In genomic region chr12:13079440-13079906, GRCh38 we compare ENCODE assay signal across 1 cellular context.
TF ChIP-seq lines count a peak whose summit lies in the region.

No MANE protein-coding gene starts in this region.

TF ChIP-seq in HepG2, 621 proteins besides CTCF, POLR2A, EP300 and RAD21 (continued from another document and continues in another):
- TF ChIP-seq ZNF318 (CRISPR knock-in tag; IDR thresholded peaks at IDR 0.05), result no peak
- no peak for TF ChIP-seq ZNF781 (CRISPR knock-in tag; IDR thresholded peaks at IDR 0.05; ENCODE audit: borderline replicate concordance, not compliant biosample characterization)
- TF ChIP-seq FOXJ3 (CRISPR knock-in tag; IDR thresholded peaks at IDR 0.05; ENCODE audit: borderline replicate concordance), result peak; percentile 15; the same call in 1 of the 2 replicates
- TF ChIP-seq ZNF33B (CRISPR knock-in tag; IDR thresholded peaks at IDR 0.05), result no peak
- peak; percentile 76 for TF ChIP-seq ZNF280D (CRISPR knock-in tag; IDR thresholded peaks at IDR 0.05)
- no peak for TF ChIP-seq RBM39 (IDR thresholded peaks at IDR 0.05; ENCODE audit: low read depth, low read length, poor library complexity, severe bottlenecking)
- no peak for TF ChIP-seq REPIN1 (CRISPR knock-in tag; IDR thresholded peaks at IDR 0.05; ENCODE audit: borderline replicate concordance, low read depth)
- no peak for TF ChIP-seq ZNF432 (CRISPR knock-in tag; IDR thresholded peaks at IDR 0.05; ENCODE audit: borderline replicate concordance)
- no peak; the same call in 1 of the 2 replicates for TF ChIP-seq GATA4 (IDR thresholded peaks at IDR 0.05; ENCODE audit: borderline replicate concordance, low read depth)
- TF ChIP-seq TMF1 (CRISPR knock-in tag; IDR thresholded peaks at IDR 0.05; ENCODE audit: low read depth), result 0 out of 2 replicates have a peak, but pooled peaks have one; percentile 30
- TF ChIP-seq REST (IDR thresholded peaks at IDR 0.05; ENCODE audit: borderline replicate concordance in 1 of 2, low read depth in 1 of 2, low read length in 2 of 2), result no peak; a peak in 1 of 4 replicates
- no peak for TF ChIP-seq TERF1 (CRISPR knock-in tag; IDR thresholded peaks at IDR 0.05)
- TF ChIP-seq PRPF4 (IDR thresholded peaks at IDR 0.05; ENCODE audit: low read depth, low read length, poor library complexity, severe bottlenecking), result no peak
- TF ChIP-seq DMTF1 (CRISPR knock-in tag; IDR thresholded peaks at IDR 0.05), result no peak
- TF ChIP-seq CBX5 (CRISPR knock-in tag; IDR thresholded peaks at IDR 0.05; ENCODE audit: borderline replicate concordance), result no peak; the same call in 1 of the 2 replicates
- TF ChIP-seq ZFY (CRISPR knock-in tag; IDR thresholded peaks at IDR 0.05), result no peak
- TF ChIP-seq SRY (CRISPR knock-in tag; IDR thresholded peaks at IDR 0.05), result no peak
- TF ChIP-seq ZNF768 (CRISPR knock-in tag; IDR thresholded peaks at IDR 0.05), result no peak
- no peak for TF ChIP-seq ZNF503 (CRISPR knock-in tag; IDR thresholded peaks at IDR 0.05)
- TF ChIP-seq E2F1 (CRISPR knock-in tag; IDR thresholded peaks at IDR 0.05), result no peak
- TF ChIP-seq ZNF260 (CRISPR knock-in tag; IDR thresholded peaks at IDR 0.05; ENCODE audit: borderline replicate concordance, low read depth), result no peak
- no peak for TF ChIP-seq ZNF234 (CRISPR knock-in tag; conservative IDR thresholded peaks at IDR 0.05)
- TF ChIP-seq RFXAP (CRISPR knock-in tag; IDR thresholded peaks at IDR 0.05; ENCODE audit: borderline replicate concordance), result no peak
- TF ChIP-seq ZNF639 (CRISPR knock-in tag; conservative IDR thresholded peaks at IDR 0.05), result no peak
- TF ChIP-seq NR3C1 (CRISPR knock-in tag; IDR thresholded peaks at IDR 0.05), result no peak
- TF ChIP-seq UBTF (CRISPR knock-in tag; IDR thresholded peaks at IDR 0.05), result no peak
